ENCODE assay signal across 13 cellular contexts in genomic region chr1:170586942-170587593, GRCh38. TPM values are rescaled to one million over a fixed set of nuclear protein-coding genes. Genes with fewer than 3 reads are reported as not detected.
DNase-seq lines count a peak whose midpoint lies in the region; ATAC-seq and TF ChIP-seq lines count a peak whose summit lies in the region.
"Had no signal": no experiment of that assay in that cellular context is flagged by ENCODE, and none has a peak within 500 bp of the region (broad histone marks: within the 10 kb centered on the region; RNA-seq: fewer than 3 reads in every experiment).

No MANE protein-coding gene starts in this region.

- no peak overlapping the region for H3K4me2 ChIP-seq in Karpas-422 (ENCODE audit: low read depth, low read length, poor library complexity, severe bottlenecking)

- no peak for TF ChIP-seq CTCF in chondrocyte (IDR thresholded peaks at IDR 0.05)

- H3K4me1 ChIP-seq in Karpas-422 (ENCODE audit: low read length) = no peaks in the 10 kb centered on the region
- peaks cover 0 to 13% (median 5%) of the 10 kb centered on the region in 5 donors for H3K4me1 ChIP-seq in subcutaneous abdominal adipose tissue (ENCODE audit: control insufficient read depth in 5 of 5, insufficient read depth in 5 of 5, low read length in 5 of 5)

- H3K4me3 ChIP-seq in Karpas-422 (ENCODE audit: low read length) = no peak overlapping the region
- peak overlapping the region; percentile 15 to 53 (median 28) for H3K4me3 ChIP-seq in subcutaneous abdominal adipose tissue (ENCODE audit: low read depth in 1 of 5, low read length in 5 of 5)

- H3K27ac Mint-ChIP-seq in chondrocyte (ENCODE audit: unreplicated experiment) (peak overlapping the region; percentile 77), T-helper 17 cell (no peak overlapping the region)
- H3K27ac Mint-ChIP-seq in activated T-helper 2 cell treated with anti-CD3 and anti-CD28 coated beads, Interferon-gamma antibody, Interleukin-2, Interleukin-4, amounts not matched to agents 10 μg/mL and 5 μg/mL and 100 μg/mL, durations not matched to agents 14 hours and 24 hours and 36 hours = no peak overlapping the region
- H3K27ac Mint-ChIP-seq: stimulated activated effector memory CD8-positive, alpha-beta T cell treated with anti-CD3 and anti-CD28 coated beads, Interleukin-12 subunit alpha, Interleukin-12 subunit beta, amount 100 ng/mL, for 72 hours had no signal

- ATAC-seq in HG02798 (IDR thresholded peaks at IDR 0.05; ENCODE audit: poor library complexity, unreplicated experiment) (no peak), T-helper 17 cell (no peak), GM21367 (IDR thresholded peaks at IDR 0.05; ENCODE audit: unreplicated experiment) (no peak)
- ATAC-seq: stimulated activated effector memory CD8-positive, alpha-beta T cell treated with anti-CD3 and anti-CD28 coated beads, Interleukin-12 subunit alpha, Interleukin-12 subunit beta, amount 100 ng/mL, for 72 hours had no signal

- no peaks in the 10 kb centered on the region for H4K20me1 ChIP-seq in Karpas-422 (ENCODE audit: insufficient read depth, low read depth, low read length)

- H3K27ac ChIP-seq in Karpas-422 (ENCODE audit: low read length) (no peak overlapping the region), subcutaneous abdominal adipose tissue (ENCODE audit: low read depth, low read length) (peak overlapping the region; percentile 68)
- H3K27ac ChIP-seq: HL-60 had no signal

- H3K36me3 Mint-ChIP-seq in chondrocyte (ENCODE audit: low read depth) (no peaks in the 10 kb centered on the region), T-helper 17 cell (ENCODE audit: low read depth) (peaks cover 2% of the 10 kb centered on the region)
- H3K36me3 Mint-ChIP-seq in activated T-helper 2 cell treated with anti-CD3 and anti-CD28 coated beads, Interferon-gamma antibody, Interleukin-2, Interleukin-4, amounts not matched to agents 10 μg/mL and 5 μg/mL and 100 μg/mL, durations not matched to agents 14 hours and 24 hours and 36 hours (ENCODE audit: low read depth) = no peaks in the 10 kb centered on the region
- H3K36me3 Mint-ChIP-seq: stimulated activated effector memory CD8-positive, alpha-beta T cell treated with anti-CD3 and anti-CD28 coated beads, Interleukin-12 subunit alpha, Interleukin-12 subunit beta, amount 100 ng/mL, for 72 hours had no signal

- H3K9me3 ChIP-seq in Karpas-422 (ENCODE audit: low read length) (no peaks in the 10 kb centered on the region), subcutaneous abdominal adipose tissue (ENCODE audit: control insufficient read depth in 5 of 5, low read length in 5 of 5) (no peaks in the 10 kb centered on the region), T-helper 17 cell (ENCODE audit: control insufficient read depth, low read length, poor library complexity, severe bottlenecking) (no peaks in the 10 kb centered on the region)

- H3K27me3 ChIP-seq in Karpas-422 (ENCODE audit: low read length) = no peaks in the 10 kb centered on the region
- H3K27me3 ChIP-seq in subcutaneous abdominal adipose tissue (ENCODE audit: control insufficient read depth in 5 of 5, insufficient read depth in 4 of 5, low read length in 5 of 5) = peaks cover 0 to 2% (median 0%) of the 10 kb centered on the region in 5 donors

- peak overlapping the region; percentile 44 for H3K4me3 Mint-ChIP-seq in chondrocyte (ENCODE audit: unreplicated experiment)
- no peak overlapping the region for H3K4me3 Mint-ChIP-seq in T-helper 17 cell
- no peak overlapping the region for H3K4me3 Mint-ChIP-seq in activated T-helper 2 cell treated with anti-CD3 and anti-CD28 coated beads, Interferon-gamma antibody, Interleukin-2, Interleukin-4, amounts not matched to agents 10 μg/mL and 5 μg/mL and 100 μg/mL, durations not matched to agents 14 hours and 24 hours and 36 hours (ENCODE audit: low read depth)
- H3K4me3 Mint-ChIP-seq: central memory CD8-positive, alpha-beta T cell; stimulated activated effector memory CD8-positive, alpha-beta T cell treated with anti-CD3 and anti-CD28 coated beads, Interleukin-12 subunit alpha, Interleukin-12 subunit beta, amount 100 ng/mL, for 72 hours had no signal

- DNase-seq in Karpas-422 (peak; percentile 6), chondrocyte (ENCODE audit: low spot score) (no peak), iris pigment epithelial cell (ENCODE audit: low read depth) (peak; percentile 33), T-helper 17 cell (no peak)
- no peak for DNase-seq in activated T-helper 2 cell treated with anti-CD3 and anti-CD28 coated beads, Interferon-gamma antibody, Interleukin-2, Interleukin-4, amounts not matched to agents 10 μg/mL and 5 μg/mL and 100 μg/mL, durations not matched to agents 14 hours and 24 hours and 36 hours (ENCODE audit: low spot score)
- DNase-seq: hippocampal formation, NCI-H1417 treated with DMSO at 0.1 percent for 48 hours had no signal

- no peaks in the 10 kb centered on the region for H3K9me3 Mint-ChIP-seq in chondrocyte (ENCODE audit: low read depth)
- no peaks in the 10 kb centered on the region for H3K9me3 Mint-ChIP-seq in activated T-helper 2 cell treated with anti-CD3 and anti-CD28 coated beads, Interferon-gamma antibody, Interleukin-2, Interleukin-4, amounts not matched to agents 10 μg/mL and 5 μg/mL and 100 μg/mL, durations not matched to agents 14 hours and 24 hours and 36 hours
- H3K9me3 Mint-ChIP-seq: central memory CD8-positive, alpha-beta T cell; stimulated activated effector memory CD8-positive, alpha-beta T cell treated with anti-CD3 and anti-CD28 coated beads, Interleukin-12 subunit alpha, Interleukin-12 subunit beta, amount 100 ng/mL, for 72 hours had no signal

- no peaks in the 10 kb centered on the region for H3K9me2 ChIP-seq in Karpas-422 (replicated peaks; ENCODE audit: insufficient read depth, low read length)

- H2AFZ ChIP-seq in Karpas-422 (ENCODE audit: low read length) = no peak overlapping the region

- H3K27me3 Mint-ChIP-seq in chondrocyte (ENCODE audit: low read depth) (no peaks in the 10 kb centered on the region), T-helper 17 cell (peaks cover 44% of the 10 kb centered on the region)
- peaks cover 25% of the 10 kb centered on the region for H3K27me3 Mint-ChIP-seq in activated T-helper 2 cell treated with anti-CD3 and anti-CD28 coated beads, Interferon-gamma antibody, Interleukin-2, Interleukin-4, amounts not matched to agents 10 μg/mL and 5 μg/mL and 100 μg/mL, durations not matched to agents 14 hours and 24 hours and 36 hours (ENCODE audit: low read depth)

- H3K9ac ChIP-seq in Karpas-422 (ENCODE audit: low read length) (no peak overlapping the region), subcutaneous abdominal adipose tissue (ENCODE audit: low read length in 5 of 5) (peak overlapping the region in 2 of 5 donors; percentile 16 to 49)

- H3K36me3 ChIP-seq in Karpas-422 (ENCODE audit: insufficient read depth, low read length) = no peaks in the 10 kb centered on the region
- no peaks in the 10 kb centered on the region for H3K36me3 ChIP-seq in subcutaneous abdominal adipose tissue (ENCODE audit: control insufficient read depth in 5 of 5, insufficient read depth in 5 of 5, low read length in 5 of 5)

- H3K4me1 Mint-ChIP-seq in chondrocyte (ENCODE audit: low read depth) = peaks cover 18% of the 10 kb centered on the region
- peaks cover 3% of the 10 kb centered on the region for H3K4me1 Mint-ChIP-seq in T-helper 17 cell
- no peaks in the 10 kb centered on the region for H3K4me1 Mint-ChIP-seq in activated T-helper 2 cell treated with anti-CD3 and anti-CD28 coated beads, Interferon-gamma antibody, Interleukin-2, Interleukin-4, amounts not matched to agents 10 μg/mL and 5 μg/mL and 100 μg/mL, durations not matched to agents 14 hours and 24 hours and 36 hours (ENCODE audit: low read depth)
- H3K4me1 Mint-ChIP-seq: stimulated activated effector memory CD8-positive, alpha-beta T cell treated with anti-CD3 and anti-CD28 coated beads, Interleukin-12 subunit alpha, Interleukin-12 subunit beta, amount 100 ng/mL, for 72 hours had no signal

- no peaks in the 10 kb centered on the region for H3K79me2 ChIP-seq in Karpas-422 (ENCODE audit: low read length)

- intact Hi-C loops in activated T-helper 2 cell treated with anti-CD3 and anti-CD28 coated beads, Interferon-gamma antibody, Interleukin-2, Interleukin-4, amounts not matched to agents 10 μg/mL and 5 μg/mL and 100 μg/mL, durations not matched to agents 14 hours and 24 hours and 36 hours (cut with micrococcal nuclease) = no loop called here

RNA-seq across cellular contexts. Expression of gene GORAB, which starts 55.1 kb away (rescaled TPM):
- 7.2 and 13.1 TPM in 2 replicates for total RNA-seq in Karpas-422 (2014; rRNA removed; shearing (Covaris generic); ENCODE audit: low replicate concordance)
- total RNA-seq in chondrocyte = 16.2 to 22.6 TPM (median 16.9 TPM) in 3 replicates
- 10 to 100 TPM; 20.0 to 20.7 TPM for total RNA-seq in T-helper 17 cell
- total RNA-seq in activated T-helper 2 cell treated with anti-CD3 and anti-CD28 coated beads, Interferon-gamma antibody, Interleukin-2, Interleukin-4, amounts not matched to agents 10 μg/mL and 5 μg/mL and 100 μg/mL, durations not matched to agents 14 hours and 24 hours and 36 hours = 10.1 and 12.3 TPM in 2 replicates

Comparison
In these comparisons a context has a peak if more than half of its experiments do, and no peak if none do; other contexts are left out.
1. DNase-seq: peak in Karpas-422 (single experiment) and iris pigment epithelial cell (single experiment); none in chondrocyte (single experiment), T-helper 17 cell (0 of 3) and activated T-helper 2 cell treated with anti-CD3 and anti-CD28 coated beads, Interferon-gamma antibody, Interleukin-2, Interleukin-4, amounts not matched to agents 10 μg/mL and 5 μg/mL and 100 μg/mL, durations not matched to agents 14 hours and 24 hours and 36 hours (single experiment).